20 cellular contexts compared by ENCODE assay signal in genomic region chr6:16909599-16910360, GRCh38.
DNase-seq lines count a peak whose midpoint lies in the region; ATAC-seq, FAIRE-seq and TF ChIP-seq lines count a peak whose summit lies in the region.
"Had no signal": no experiment of that assay in that cellular context is flagged by ENCODE, and none has a peak within 500 bp of the region (broad histone marks: within the 10 kb centered on the region; RNA-seq: fewer than 3 reads in every experiment).

No MANE protein-coding gene starts in this region.

- DNase-seq in COLO829 (ENCODE audit: low spot score): peak; percentile 79
- peak; percentile 100 for DNase-seq in M059J (ENCODE audit: low read depth)
- DNase-seq in endothelial cell of umbilical vein (ENCODE audit: low read depth, low spot score): no peak
- no peak for DNase-seq in naive thymus-derived CD4-positive, alpha-beta T cell
- no peak for DNase-seq in epidermal melanocyte (ENCODE audit: insufficient read length, low spot score)
- DNase-seq: activated CD4-positive, alpha-beta T cell treated with anti-CD3 and anti-CD28 coated beads, Interleukin-2, amount 50 U/mL, for 1 hour; amygdala; effector CD8-positive, alpha-beta T cell; glutamatergic neuron; NCI-H1930; NCI-H748 treated with DMSO at 0.1 percent for 48 hours; T-helper 9 cell; tibial artery had no signal

- peaks cover 0 to 2% (median 0%) of the 10 kb centered on the region in 7 donors for H3K4me1 Mint-ChIP-seq in naive thymus-derived CD4-positive, alpha-beta T cell

- peaks cover 13 to 30% (median 16%) of the 10 kb centered on the region in 5 donors for H3K27me3 Mint-ChIP-seq in naive thymus-derived CD4-positive, alpha-beta T cell

- no peak for TF ChIP-seq CTCF in endothelial cell of umbilical vein (IDR thresholded peaks at IDR 0.05; ENCODE audit: extremely low read depth in 1 of 2, insufficient read depth in 1 of 2, low read depth in 1 of 2, low read length in 2 of 2)

- no peaks in the 10 kb centered on the region for H4K20me1 ChIP-seq in endothelial cell of umbilical vein (replicated peaks; ENCODE audit: control insufficient read depth, extremely low read depth, insufficient read depth, low read length)

- FAIRE-seq in endothelial cell of umbilical vein (lab: Jason Lieb, UNC): no peak
- FAIRE-seq: G401.6 had no signal

- H3K27ac Mint-ChIP-seq in naive thymus-derived CD4-positive, alpha-beta T cell: no peak overlapping the region

- no peaks in the 10 kb centered on the region for H3K79me2 ChIP-seq in endothelial cell of umbilical vein (ENCODE audit: control insufficient read depth, insufficient read depth, low read length)

- CTCF ChIA-PET in endothelial cell of umbilical vein (lab: Charles Lee): interaction anchor here (1.0 to 2.0 kb wide), 2 partner anchors 55 to 104 kb away, joined by 3 to 5 read pairs; no protein-coding TSS in a partner anchor
- CTCF ChIA-PET in naive thymus-derived CD4-positive, alpha-beta T cell (lab: Charles Lee): no interaction called here

- no peaks in the 10 kb centered on the region for H3K4me1 ChIP-seq in endothelial cell of umbilical vein (ENCODE audit: control insufficient read depth, extremely low read depth, insufficient read depth, low read length)
- H3K4me1 ChIP-seq in naive thymus-derived CD4-positive, alpha-beta T cell (ENCODE audit: control insufficient read depth in 2 of 2, insufficient read depth in 2 of 2, low read length in 2 of 2): no peaks in the 10 kb centered on the region
- H3K4me1 ChIP-seq: prostate gland, tibial artery had no signal

- no peak overlapping the region for H2AFZ ChIP-seq in endothelial cell of umbilical vein (ENCODE audit: low read depth, low read length)

- H3K4me3 ChIP-seq in endothelial cell of umbilical vein (replicated peaks in 1 of 3; ENCODE audit: insufficient read depth in 1 of 3, low read depth in 1 of 3, low read length in 3 of 3): no peak overlapping the region
- H3K4me3 ChIP-seq in naive thymus-derived CD4-positive, alpha-beta T cell (ENCODE audit: low read length): no peak overlapping the region
- H3K4me3 ChIP-seq: prostate gland, tibial artery had no signal

- H3K36me3 ChIP-seq in endothelial cell of umbilical vein (ENCODE audit: control insufficient read depth in 2 of 2, extremely low read depth in 1 of 2, insufficient read depth in 2 of 2, low read length in 2 of 2): no peaks in the 10 kb centered on the region
- H3K36me3 ChIP-seq in naive thymus-derived CD4-positive, alpha-beta T cell (ENCODE audit: control insufficient read depth in 2 of 3, insufficient read depth in 3 of 3, low read length in 3 of 3): no peaks in the 10 kb centered on the region
- H3K36me3 ChIP-seq: prostate gland, tibial artery had no signal

- POLR2A ChIA-PET in endothelial cell of umbilical vein (lab: Charles Lee): no interaction called here
- POLR2A ChIA-PET in naive thymus-derived CD4-positive, alpha-beta T cell (lab: Charles Lee): no interaction called here

- intact Hi-C loops in endothelial cell of umbilical vein (cut with micrococcal nuclease): no loop called here
- intact Hi-C loops in naive thymus-derived CD4-positive, alpha-beta T cell (cut with micrococcal nuclease): no loop called here

- no peak for TF ChIP-seq POLR2A in endothelial cell of umbilical vein (IDR thresholded peaks at IDR 0.05; ENCODE audit: low read depth, low read length)

- no peak overlapping the region for H3K4me2 ChIP-seq in endothelial cell of umbilical vein (ENCODE audit: insufficient read depth, low read length)
- H3K4me2 ChIP-seq: KMS-11 had no signal

- ATAC-seq in naive thymus-derived CD4-positive, alpha-beta T cell: peak; percentile 50
- ATAC-seq in HG03521 (IDR thresholded peaks at IDR 0.05; ENCODE audit: unreplicated experiment) (no peak), GM18868 (IDR thresholded peaks at IDR 0.05; ENCODE audit: unreplicated experiment) (no peak), GM21423 (IDR thresholded peaks at IDR 0.05; ENCODE audit: unreplicated experiment) (no peak)

- H3K9me3 ChIP-seq in endothelial cell of umbilical vein (replicated peaks; ENCODE audit: control insufficient read depth, insufficient read depth, low read length): no peaks in the 10 kb centered on the region
- H3K9me3 ChIP-seq in naive thymus-derived CD4-positive, alpha-beta T cell (ENCODE audit: control insufficient read depth in 2 of 3, low read length in 3 of 3): peaks cover 0 to 5% (median 0%) of the 10 kb centered on the region in 3 experiments
- H3K9me3 ChIP-seq: prostate gland had no signal

- peaks cover 3 to 39% (median 14%) of the 10 kb centered on the region in 11 donors for H3K9me3 Mint-ChIP-seq in naive thymus-derived CD4-positive, alpha-beta T cell

- H3K9me1 ChIP-seq in endothelial cell of umbilical vein (replicated peaks; ENCODE audit: control insufficient read depth, extremely low read depth, insufficient read depth, low read length): no peaks in the 10 kb centered on the region

- dilution Hi-C loops in endothelial cell of umbilical vein (cut with MboI; ENCODE audit: extremely low pct_ligation_motif_present, low sequenced_read_pairs): no loop called here

- peaks cover 0 to 4% (median 0%) of the 10 kb centered on the region in 5 donors for H3K36me3 Mint-ChIP-seq in naive thymus-derived CD4-positive, alpha-beta T cell

- no TSS peak for BruUV-seq in endothelial cell of umbilical vein (replicated peaks; lab: Mats Ljungman, UMichigan)

- H3K9ac ChIP-seq in endothelial cell of umbilical vein (replicated peaks; ENCODE audit: extremely low read depth, insufficient read depth, low read length): no peak overlapping the region
- H3K9ac ChIP-seq: KMS-11 had no signal

- H3K27me3 ChIP-seq in endothelial cell of umbilical vein (ENCODE audit: control insufficient read depth in 2 of 2, insufficient read depth in 2 of 2, low read length in 2 of 2): peaks cover 0 to 5% of the 10 kb centered on the region in 2 experiments
- peaks cover 0 to 3% of the 10 kb centered on the region in 2 donors for H3K27me3 ChIP-seq in naive thymus-derived CD4-positive, alpha-beta T cell (ENCODE audit: control insufficient read depth in 2 of 2, insufficient read depth in 2 of 2, low read length in 2 of 2)
- H3K27me3 ChIP-seq: tibial artery had no signal

- H3K4me3 Mint-ChIP-seq in naive thymus-derived CD4-positive, alpha-beta T cell: no peak overlapping the region

- H3K27ac ChIP-seq in endothelial cell of umbilical vein (ENCODE audit: insufficient read depth, low read depth, low read length): no peak overlapping the region
- no peak overlapping the region for H3K27ac ChIP-seq in naive thymus-derived CD4-positive, alpha-beta T cell (ENCODE audit: low read depth, low read length)
- H3K27ac ChIP-seq: C4-2B, KMS-11, prostate gland, tibial artery had no signal

TF ChIP-seq in endothelial cell of umbilical vein, 7 proteins besides CTCF, POLR2A, EP300 and RAD21:
- TF ChIP-seq GATA2 (IDR thresholded peaks at IDR 0.05; ENCODE audit: insufficient read depth, insufficient read length, low read depth, low read length): peak; percentile 52
- TF ChIP-seq FOS (IDR thresholded peaks at IDR 0.05; ENCODE audit: borderline replicate concordance, insufficient read depth, low read length): no peak
TF ChIP-seq in endothelial cell of umbilical vein: peak in this region for 1.

Comparison
In these comparisons a context has a peak if more than half of its experiments do, and no peak if none do; other contexts are left out.
1. DNase-seq: peak in COLO829 (single experiment) and M059J (single experiment); none in endothelial cell of umbilical vein (single experiment), naive thymus-derived CD4-positive, alpha-beta T cell (0 of 9) and epidermal melanocyte (single experiment).